27 cellular contexts compared by ENCODE assay signal in the genomic region with DNA sequence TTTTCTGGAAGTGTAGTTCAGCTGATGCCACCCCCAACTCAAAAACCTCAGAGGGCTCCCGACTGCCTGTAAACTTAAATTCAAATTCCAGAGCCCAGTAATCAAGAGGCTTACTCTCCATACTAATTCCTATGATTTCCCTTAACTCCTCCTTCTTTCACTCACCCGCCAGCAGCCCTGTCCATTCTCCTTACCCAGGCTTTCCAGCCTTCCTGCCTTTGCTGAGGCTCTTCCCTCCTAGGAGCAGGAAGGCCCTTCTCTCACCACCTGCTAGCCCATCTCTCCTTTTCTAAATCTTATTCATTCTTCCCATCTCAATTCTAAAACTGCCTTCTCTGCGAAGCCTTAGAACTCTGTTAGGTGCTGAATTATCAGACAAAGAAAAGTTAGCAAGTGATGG.
"Had no signal": no experiment of that assay in that cellular context is flagged by ENCODE, and none has a peak within 500 bp of the region (broad histone marks: within the 10 kb centered on the region; RNA-seq: fewer than 3 reads in every experiment).

No MANE protein-coding gene starts in this region.

- H3K27ac Mint-ChIP-seq: activated CD4-positive, alpha-beta T cell treated with anti-CD3 and anti-CD28 coated beads for 36 hours; activated naive CD8-positive, alpha-beta T cell; effector memory CD8-positive, alpha-beta T cell; T-helper 17 cell had no signal

- H3K27ac ChIP-seq: adrenal gland, body of pancreas, cardiac muscle cell, colonic mucosa, left lung, lower lobe of right lung, parathyroid adenoma, right atrium auricular region, spleen, testis, transverse colon had no signal

- H3K36me3 ChIP-seq: adrenal gland, cardiac muscle cell, colonic mucosa, left lung, lower lobe of right lung, right atrium auricular region, spleen, transverse colon had no signal

- H3K27me3 ChIP-seq: adrenal gland, body of pancreas, colonic mucosa, left lung, right atrium auricular region, spleen, testis, transverse colon had no signal

- H2AFZ ChIP-seq: parathyroid adenoma had no signal

- H3K9ac ChIP-seq: parathyroid adenoma had no signal

- H3K9me3 Mint-ChIP-seq: effector memory CD8-positive, alpha-beta T cell had no signal

- H3K4me3 ChIP-seq: adrenal gland, body of pancreas, cardiac muscle cell, colonic mucosa, left lung, lower lobe of right lung, right atrium auricular region, spleen, testis, transverse colon had no signal

- H3K4me1 ChIP-seq: adrenal gland, body of pancreas, colonic mucosa, left lung, lower lobe of right lung, parathyroid adenoma, spleen, testis, transverse colon had no signal

- DNase-seq: activated CD4-positive, alpha-beta T cell treated with anti-CD3 and anti-CD28 coated beads for 36 hours; activated CD4-positive, CD25-positive, alpha-beta regulatory T cell; activated effector memory CD4-positive, alpha-beta T cell treated with Interleukin-2 at 50 U/mL for 16 hours; activated naive CD4-positive, alpha-beta T cell treated with Interleukin-2 at 50 U/mL for 16 hours; activated T-cell treated with anti-CD3 and anti-CD28 coated beads for 4 hours; adrenal gland; aorta; body of pancreas; cerebellar nuclear complex; colonic mucosa; effector memory CD8-positive, alpha-beta T cell; head of caudate nucleus; hippocampal formation; kidney glomerular epithelial cell; left lung; lower lobe of right lung; nucleus accumbens; spleen; stimulated activated naive CD4-positive, alpha-beta T cell; T-helper 17 cell; T1000; testis; transverse colon had no signal

- H3K4me3 Mint-ChIP-seq: activated CD4-positive, alpha-beta T cell treated with anti-CD3 and anti-CD28 coated beads for 36 hours; activated naive CD8-positive, alpha-beta T cell; effector memory CD8-positive, alpha-beta T cell; T-helper 17 cell had no signal

- H3K36me3 Mint-ChIP-seq: activated naive CD8-positive, alpha-beta T cell had no signal

- H3K4me1 Mint-ChIP-seq: activated CD4-positive, alpha-beta T cell treated with anti-CD3 and anti-CD28 coated beads for 36 hours had no signal

- H3K9me3 ChIP-seq: adrenal gland, body of pancreas, colonic mucosa, left lung, lower lobe of right lung, right atrium auricular region, spleen, testis, transverse colon had no signal

- ATAC-seq: activated CD4-positive, alpha-beta T cell treated with anti-CD3 and anti-CD28 coated beads for 36 hours; body of pancreas; effector memory CD8-positive, alpha-beta T cell; left lung; lower lobe of right lung; T-helper 17 cell had no signal
